13 cellular contexts compared by ENCODE assay signal in the genomic region with DNA sequence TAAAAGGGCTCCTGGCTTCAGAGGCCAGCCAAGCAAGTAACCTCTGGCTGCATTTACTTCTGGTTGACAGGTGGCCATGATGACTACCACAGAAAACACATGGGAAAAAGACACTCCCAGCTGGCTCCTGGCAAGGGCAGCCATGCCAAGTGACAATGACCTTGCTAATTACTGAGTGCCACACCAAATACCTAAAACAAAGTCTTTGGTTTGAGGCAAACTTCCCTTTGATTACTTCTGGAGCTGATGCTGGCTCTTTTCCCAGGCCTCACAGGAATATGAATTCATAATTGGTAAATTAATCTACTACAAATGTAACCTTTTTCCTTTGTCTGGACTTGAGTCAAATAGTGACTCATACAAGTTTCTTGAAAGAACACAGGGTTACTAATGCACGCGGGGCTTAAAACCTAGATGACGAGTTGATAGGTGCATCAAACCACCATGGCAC.
DNase-seq lines count a peak whose midpoint lies in the region; ATAC-seq and TF ChIP-seq lines count a peak whose summit lies in the region.
"Had no signal": no experiment of that assay in that cellular context is flagged by ENCODE, and none has a peak within 500 bp of the region (broad histone marks: within the 10 kb centered on the region; RNA-seq: fewer than 3 reads in every experiment).

No MANE protein-coding gene starts in this region.

- no peak overlapping the region for H3K4me3 Mint-ChIP-seq in activated CD4-positive, alpha-beta T cell treated with anti-CD3 and anti-CD28 coated beads, Interleukin-2, amount 10 ng/mL, durations not matched to agents 24 days and 14 days
- H3K4me3 Mint-ChIP-seq in activated CD4-positive, alpha-beta T cell treated with anti-CD3 and anti-CD28 coated beads for 36 hours = no peak overlapping the region
- H3K4me3 Mint-ChIP-seq: activated T-helper 1 cell treated with anti-CD3 and anti-CD28 coated beads, Interleukin-12 subunit alpha, Interleukin-12 subunit beta, Interleukin-2, Interleukin-4 antibody, amounts not matched to agents 30 ng/mL and 10 ng/mL and 1 ng/mL, durations not matched to agents 14 hours and 24 hours and 36 hours; CD4-positive, CD25-positive, alpha-beta regulatory T cell had no signal

- no peak for TF ChIP-seq POLR2A in lower leg skin (IDR thresholded peaks at IDR 0.05)

- no peak for TF ChIP-seq CTCF in lower leg skin (IDR thresholded peaks at IDR 0.05)

- intact Hi-C loops in activated CD4-positive, alpha-beta T cell treated with anti-CD3 and anti-CD28 coated beads, Interleukin-2, amount 10 ng/mL, durations not matched to agents 24 days and 14 days (cut with micrococcal nuclease) = no loop called here
- intact Hi-C loops in activated CD4-positive, alpha-beta T cell treated with anti-CD3 and anti-CD28 coated beads for 36 hours (cut with DNase I, micrococcal nuclease) = no loop called here
- intact Hi-C loops in lower leg skin (cut with DNase I; ENCODE audit: low total_unique reads) = no loop called here

- no peak overlapping the region for H3K27ac Mint-ChIP-seq in activated CD4-positive, alpha-beta T cell treated with anti-CD3 and anti-CD28 coated beads, Interleukin-2, amount 10 ng/mL, durations not matched to agents 24 days and 14 days
- no peak overlapping the region for H3K27ac Mint-ChIP-seq in activated CD4-positive, alpha-beta T cell treated with anti-CD3 and anti-CD28 coated beads for 36 hours
- H3K27ac Mint-ChIP-seq: activated T-helper 1 cell treated with anti-CD3 and anti-CD28 coated beads, Interleukin-12 subunit alpha, Interleukin-12 subunit beta, Interleukin-2, Interleukin-4 antibody, amounts not matched to agents 30 ng/mL and 10 ng/mL and 1 ng/mL, durations not matched to agents 14 hours and 24 hours and 36 hours; CD4-positive, CD25-positive, alpha-beta regulatory T cell had no signal

- POLR2A ChIA-PET in activated CD4-positive, alpha-beta T cell treated with anti-CD3 and anti-CD28 coated beads for 36 hours (lab: Charles Lee) = no interaction called here

- H3K4me3 ChIP-seq in lower leg skin (ENCODE audit: low read depth, poor library complexity, severe bottlenecking) = no peak overlapping the region
- H3K4me3 ChIP-seq: coronary artery had no signal

- no peaks in the 10 kb centered on the region for H3K36me3 Mint-ChIP-seq in activated CD4-positive, alpha-beta T cell treated with anti-CD3 and anti-CD28 coated beads, Interleukin-2, amount 10 ng/mL, durations not matched to agents 24 days and 14 days (ENCODE audit: low read depth)
- no peaks in the 10 kb centered on the region for H3K36me3 Mint-ChIP-seq in activated CD4-positive, alpha-beta T cell treated with anti-CD3 and anti-CD28 coated beads for 36 hours (ENCODE audit: low read depth)
- H3K36me3 Mint-ChIP-seq: CD4-positive, CD25-positive, alpha-beta regulatory T cell had no signal

- ATAC-seq in activated CD4-positive, alpha-beta T cell treated with anti-CD3 and anti-CD28 coated beads for 36 hours = no peak

- no peaks in the 10 kb centered on the region for H3K4me1 Mint-ChIP-seq in activated CD4-positive, alpha-beta T cell treated with anti-CD3 and anti-CD28 coated beads, Interleukin-2, amount 10 ng/mL, durations not matched to agents 24 days and 14 days
- H3K4me1 Mint-ChIP-seq in activated CD4-positive, alpha-beta T cell treated with anti-CD3 and anti-CD28 coated beads for 36 hours = no peaks in the 10 kb centered on the region
- H3K4me1 Mint-ChIP-seq: CD4-positive, CD25-positive, alpha-beta regulatory T cell had no signal

- CTCF ChIA-PET in activated CD4-positive, alpha-beta T cell treated with anti-CD3 and anti-CD28 coated beads for 36 hours (lab: Charles Lee) = no interaction called here

- H3K9me3 Mint-ChIP-seq in activated CD4-positive, alpha-beta T cell treated with anti-CD3 and anti-CD28 coated beads, Interleukin-2, amount 10 ng/mL, durations not matched to agents 24 days and 14 days = no peaks in the 10 kb centered on the region
- H3K9me3 Mint-ChIP-seq in activated CD4-positive, alpha-beta T cell treated with anti-CD3 and anti-CD28 coated beads for 36 hours (ENCODE audit: low read depth) = no peaks in the 10 kb centered on the region

- no peaks in the 10 kb centered on the region for H3K27me3 Mint-ChIP-seq in activated CD4-positive, alpha-beta T cell treated with anti-CD3 and anti-CD28 coated beads, Interleukin-2, amount 10 ng/mL, durations not matched to agents 24 days and 14 days
- H3K27me3 Mint-ChIP-seq in activated CD4-positive, alpha-beta T cell treated with anti-CD3 and anti-CD28 coated beads for 36 hours = no peaks in the 10 kb centered on the region
- H3K27me3 Mint-ChIP-seq: CD4-positive, CD25-positive, alpha-beta regulatory T cell had no signal

- peak overlapping the region; percentile 9 for H3K27ac ChIP-seq in caudate nucleus (ENCODE audit: low read depth, low read length)
- H3K27ac ChIP-seq: coronary artery, neutrophil had no signal

- 22 to 25% methylated on average over 3 of the region's 3 CpGs for WGBS in lower leg skin, 2 donors

- DNase-seq in DMS 273 (lab: John Stamatoyannopoulos, UW; ENCODE audit: unreplicated experiment) = peak; percentile 62
- peak; percentile 15 for DNase-seq in NCI-H69 (lab: John Stamatoyannopoulos, UW)
- DNase-seq in caudate nucleus (lab: John Stamatoyannopoulos, UW) = no peak
- DNase-seq in mucosa of gallbladder (ENCODE audit: low spot score) = peak; percentile 83
- DNase-seq in activated CD4-positive, alpha-beta T cell treated with anti-CD3 and anti-CD28 coated beads, Interleukin-2, amount 10 ng/mL, durations not matched to agents 24 days and 14 days = no peak
- no peak for DNase-seq in activated CD4-positive, alpha-beta T cell treated with anti-CD3 and anti-CD28 coated beads for 36 hours
- no peak for DNase-seq in lower leg skin (ENCODE audit: low spot score in 2 of 2)
- no peak for DNase-seq in activated CD4-positive, alpha-beta T cell treated with anti-CD3 and anti-CD28 coated beads for 4 hours
- DNase-seq: CD4-positive, CD25-positive, alpha-beta regulatory T cell; MV-4-11 had no signal

Comparison
In these comparisons a context has a peak if more than half of its experiments do, and no peak if none do; other contexts are left out.
1. DNase-seq: peak in DMS 273 (single experiment), NCI-H69 (single experiment) and mucosa of gallbladder (single experiment); none in caudate nucleus (0 of 61), activated CD4-positive, alpha-beta T cell treated with anti-CD3 and anti-CD28 coated beads, Interleukin-2, amount 10 ng/mL, durations not matched to agents 24 days and 14 days (single experiment), activated CD4-positive, alpha-beta T cell treated with anti-CD3 and anti-CD28 coated beads for 36 hours (single experiment), lower leg skin (0 of 2) and activated CD4-positive, alpha-beta T cell treated with anti-CD3 and anti-CD28 coated beads for 4 hours (0 of 2).